Comparison of ENCODE assay signal across 21 cellular contexts in genomic region chr4:142467086-142467485, GRCh38.
DNase-seq lines count a peak whose midpoint lies in the region; ATAC-seq, FAIRE-seq and TF ChIP-seq lines count a peak whose summit lies in the region.
"Had no signal": no experiment of that assay in that cellular context is flagged by ENCODE, and none has a peak within 500 bp of the region (broad histone marks: within the 10 kb centered on the region; RNA-seq: fewer than 3 reads in every experiment).

No MANE protein-coding gene starts in this region.

- H3K9me3 Mint-ChIP-seq in Calu3 (ENCODE audit: low read depth, unreplicated experiment) = peaks cover 2% of the 10 kb centered on the region
- peaks cover 0 to 8% (median 3%) of the 10 kb centered on the region in 11 donors for H3K9me3 Mint-ChIP-seq in naive thymus-derived CD4-positive, alpha-beta T cell
- no peaks in the 10 kb centered on the region for H3K9me3 Mint-ChIP-seq in stimulated activated memory B cell treated with anti-CD40 and anti-IgM and Interleukin-4, amounts not matched to agents 10 μg/mL and 1 μg/mL and 100 μg/mL, for 72 hours
- H3K9me3 Mint-ChIP-seq in nephron progenitor cell = peaks cover 8% of the 10 kb centered on the region

- intact Hi-C loops in Calu3 (cut with micrococcal nuclease; ENCODE audit: unreplicated experiment) (no loop called here), GM12878 (cut with micrococcal nuclease; ENCODE audit: unreplicated experiment) (no loop called here), cardiac septum (cut with DNase I) (no loop called here)
- intact Hi-C loops in naive thymus-derived CD4-positive, alpha-beta T cell (cut with micrococcal nuclease) = no loop called here

- H2AFZ ChIP-seq in GM12878 (ENCODE audit: control insufficient read depth, low read depth, low read length) = no peak overlapping the region
- H2AFZ ChIP-seq: GM23248 had no signal

- SMC1A ChIA-PET in GM12878 (lab: Charles Lee; ENCODE audit: uncharacterized antibody, unreplicated experiment) = interaction anchor here (0.9 to 3.0 kb wide), 2 partner anchors 12 kb away, joined by 3 to 17 read pairs; no protein-coding TSS in a partner anchor

- TF ChIP-seq CTCF in Calu3 (IDR thresholded peaks at IDR 0.05; ENCODE audit: unreplicated experiment) (no peak), GM12878 (IDR thresholded peaks at IDR 0.05 in 2 of 3, conservative IDR thresholded peaks at IDR 0.05 in 1 of 3; ENCODE audit: control insufficient read depth in 2 of 3, extremely low read depth in 1 of 3, insufficient read depth in 1 of 3, low read depth in 3 of 3, low read length in 3 of 3) (no peak), nephron progenitor cell (IDR thresholded peaks at IDR 0.05) (no peak)

- no peak overlapping the region for H3K9ac ChIP-seq in GM12878 (ENCODE audit: control insufficient read depth, insufficient read depth, low read length)
- H3K9ac ChIP-seq: BLaER1, GM23248 had no signal

- H3K4me2 ChIP-seq in GM12878 (ENCODE audit: control insufficient read depth, insufficient read depth) = no peak overlapping the region
- H3K4me2 ChIP-seq: BLaER1 had no signal

- CTCF ChIA-PET in Calu3 (lab: Charles Lee) (no interaction called here), GM12878 (lab: Yijun Ruan, JAX) (interaction anchor here (1.4 to 2.1 kb wide), 2 partner anchors 14 to 30 kb away, joined by 3 to 7 read pairs; no protein-coding TSS in a partner anchor)
- CTCF ChIA-PET in naive thymus-derived CD4-positive, alpha-beta T cell (lab: Charles Lee) = interaction anchor here (0.5 to 2.0 kb wide), 2 partner anchors 11 to 116 kb away, joined by 3 to 4 read pairs; no protein-coding TSS in a partner anchor

- no peaks in the 10 kb centered on the region for H3K9me3 ChIP-seq in GM12878 (replicated peaks; ENCODE audit: control insufficient read depth, insufficient read depth, low read length)
- no peaks in the 10 kb centered on the region for H3K9me3 ChIP-seq in naive thymus-derived CD4-positive, alpha-beta T cell (ENCODE audit: control insufficient read depth in 2 of 3, low read length in 3 of 3)
- H3K9me3 ChIP-seq: BLaER1 had no signal

- WGBS in GM12878 (ENCODE audit: insufficient coverage, insufficient replicate concordance, low lambda C conversion rate, missing lambda C conversion rate) = 21% methylated on average over 4 of the region's 4 CpGs

- in situ Hi-C loops in GM12878 (cut with MboI) = no loop called here

- H4K20me1 ChIP-seq in GM12878 (ENCODE audit: control insufficient read depth, insufficient read depth) = no peaks in the 10 kb centered on the region
- H4K20me1 ChIP-seq: BLaER1 had no signal

- no peak for TF ChIP-seq RAD21 in GM12878 (IDR thresholded peaks at IDR 0.05; ENCODE audit: insufficient read depth, low read depth, low read length)

- H3K36me3 Mint-ChIP-seq in Calu3 (ENCODE audit: insufficient read depth, unreplicated experiment) = peaks cover 46% of the 10 kb centered on the region
- peaks cover 0 to 15% (median 7%) of the 10 kb centered on the region in 5 donors for H3K36me3 Mint-ChIP-seq in naive thymus-derived CD4-positive, alpha-beta T cell
- no peaks in the 10 kb centered on the region for H3K36me3 Mint-ChIP-seq in stimulated activated memory B cell treated with anti-CD40 and anti-IgM and Interleukin-4, amounts not matched to agents 10 μg/mL and 1 μg/mL and 100 μg/mL, for 72 hours
- peaks cover 7% of the 10 kb centered on the region for H3K36me3 Mint-ChIP-seq in nephron progenitor cell (ENCODE audit: low read depth)
- H3K36me3 Mint-ChIP-seq: CD8-positive, alpha-beta T cell had no signal

- ATAC-seq in GM12878 = peak; percentile 41
- ATAC-seq in naive thymus-derived CD4-positive, alpha-beta T cell = peak; percentile 66
- peak; percentile 41 for ATAC-seq in stimulated activated memory B cell treated with anti-CD40 and anti-IgM and Interleukin-4, amounts not matched to agents 10 μg/mL and 1 μg/mL and 100 μg/mL, for 72 hours
- ATAC-seq: CD8-positive, alpha-beta T cell had no signal

- H3K27ac ChIP-seq in GM12878 (ENCODE audit: control insufficient read depth, insufficient read depth) = no peak overlapping the region
- no peak overlapping the region for H3K27ac ChIP-seq in naive thymus-derived CD4-positive, alpha-beta T cell (ENCODE audit: low read depth, low read length)
- H3K27ac ChIP-seq: BLaER1, C4-2B, GM23248 had no signal

- no peak for TF ChIP-seq EP300 in GM12878 (IDR thresholded peaks at IDR 0.05; ENCODE audit: borderline replicate concordance in 1 of 2, control insufficient read depth in 1 of 2, low read depth in 2 of 2, low read length in 2 of 2)

- H3K4me1 ChIP-seq in GM12878 (ENCODE audit: control insufficient read depth, insufficient read depth, low read length) = no peaks in the 10 kb centered on the region
- no peaks in the 10 kb centered on the region for H3K4me1 ChIP-seq in naive thymus-derived CD4-positive, alpha-beta T cell (ENCODE audit: control insufficient read depth in 2 of 2, insufficient read depth in 2 of 2, low read length in 2 of 2)
- H3K4me1 ChIP-seq: BLaER1 had no signal

- no peak overlapping the region for H3K4me3 ChIP-seq in GM12878
- H3K4me3 ChIP-seq in naive thymus-derived CD4-positive, alpha-beta T cell (ENCODE audit: low read length) = no peak overlapping the region
- H3K4me3 ChIP-seq: BLaER1, GM23248 had no signal

- DNase-seq in Calu3 = no peak
- no peak for DNase-seq in GM12878 (ENCODE audit: low read depth, low spot score)
- no peak for DNase-seq in naive thymus-derived CD4-positive, alpha-beta T cell
- DNase-seq in nephron progenitor cell = no peak
- DNase-seq in cardiac septum (ENCODE audit: low spot score) = no peak
- DNase-seq in iPS-NIHi11 (ENCODE audit: low spot score) = no peak
- DNase-seq: CD4-positive, CD25-positive, alpha-beta regulatory T cell; CD8-positive, alpha-beta T cell; DMS53; DMS79 treated with DMSO at 0.1 percent for 48 hours; GF-D8; GM23248; H7; HCEC 1CT had no signal

- H3K27ac Mint-ChIP-seq in Calu3 (ENCODE audit: unreplicated experiment) = peak overlapping the region; percentile 41
- H3K27ac Mint-ChIP-seq in naive thymus-derived CD4-positive, alpha-beta T cell = no peak overlapping the region
- no peak overlapping the region for H3K27ac Mint-ChIP-seq in stimulated activated memory B cell treated with anti-CD40 and anti-IgM and Interleukin-4, amounts not matched to agents 10 μg/mL and 1 μg/mL and 100 μg/mL, for 72 hours
- no peak overlapping the region for H3K27ac Mint-ChIP-seq in nephron progenitor cell
- H3K27ac Mint-ChIP-seq: B cell; CD8-positive, alpha-beta T cell had no signal

- RAD21 ChIA-PET in GM12878 (lab: Charles Lee; ENCODE audit: unreplicated experiment) = interaction anchor here (1.6 kb wide), 1 partner anchor 111 kb away, joined by 3 read pairs; no protein-coding TSS in a partner anchor

- no peaks in the 10 kb centered on the region for H3K27me3 Mint-ChIP-seq in Calu3 (ENCODE audit: unreplicated experiment)
- no peaks in the 10 kb centered on the region for H3K27me3 Mint-ChIP-seq in naive thymus-derived CD4-positive, alpha-beta T cell
- no peaks in the 10 kb centered on the region for H3K27me3 Mint-ChIP-seq in stimulated activated memory B cell treated with anti-CD40 and anti-IgM and Interleukin-4, amounts not matched to agents 10 μg/mL and 1 μg/mL and 100 μg/mL, for 72 hours
- H3K27me3 Mint-ChIP-seq in nephron progenitor cell (ENCODE audit: low read depth, poor library complexity) = no peaks in the 10 kb centered on the region
- H3K27me3 Mint-ChIP-seq: B cell; CD4-positive, CD25-positive, alpha-beta regulatory T cell had no signal

- BruUV-seq in Calu3 (replicated peaks; lab: Mats Ljungman, UMichigan) = no TSS peak
- no TSS peak for BruUV-seq in GM12878 (replicated peaks; lab: Mats Ljungman, UMichigan)

- peaks cover 10% of the 10 kb centered on the region for H3K4me1 Mint-ChIP-seq in Calu3 (ENCODE audit: low read depth, unreplicated experiment)
- H3K4me1 Mint-ChIP-seq in naive thymus-derived CD4-positive, alpha-beta T cell = peaks cover 0 to 12% (median 3%) of the 10 kb centered on the region in 7 donors
- no peaks in the 10 kb centered on the region for H3K4me1 Mint-ChIP-seq in stimulated activated memory B cell treated with anti-CD40 and anti-IgM and Interleukin-4, amounts not matched to agents 10 μg/mL and 1 μg/mL and 100 μg/mL, for 72 hours
- peaks cover 56% of the 10 kb centered on the region for H3K4me1 Mint-ChIP-seq in nephron progenitor cell
- H3K4me1 Mint-ChIP-seq: B cell had no signal

- no peaks in the 10 kb centered on the region for H3K27me3 ChIP-seq in GM12878 (replicated peaks in 1 of 2; ENCODE audit: control insufficient read depth in 2 of 2, insufficient read depth in 2 of 2, low read length in 1 of 2)
- H3K27me3 ChIP-seq in naive thymus-derived CD4-positive, alpha-beta T cell (ENCODE audit: control insufficient read depth in 2 of 2, insufficient read depth in 2 of 2, low read length in 2 of 2) = no peaks in the 10 kb centered on the region
- H3K27me3 ChIP-seq: BLaER1 had no signal

- TF ChIP-seq POLR2A in GM12878 (IDR thresholded peaks at IDR 0.05; ENCODE audit: low read depth, low read length) = no peak

- no peak for FAIRE-seq in GM12878 (lab: Jason Lieb, UNC)
- FAIRE-seq: GM12892, GM19239, H1 had no signal

- no peaks in the 10 kb centered on the region for H3K79me2 ChIP-seq in GM12878 (ENCODE audit: control insufficient read depth, insufficient read depth, low read length)

- H3K36me3 ChIP-seq in GM12878 (ENCODE audit: control insufficient read depth in 2 of 2, insufficient read depth in 2 of 2, low read length in 1 of 2) = no peaks in the 10 kb centered on the region
- no peaks in the 10 kb centered on the region for H3K36me3 ChIP-seq in naive thymus-derived CD4-positive, alpha-beta T cell (ENCODE audit: control insufficient read depth in 2 of 3, insufficient read depth in 3 of 3, low read length in 3 of 3)
- H3K36me3 ChIP-seq: BLaER1 had no signal

- POLR2A ChIA-PET in GM12878 (lab: Charles Lee) = no interaction called here
- POLR2A ChIA-PET in naive thymus-derived CD4-positive, alpha-beta T cell (lab: Charles Lee) = interaction anchor here (0.9 kb wide), 1 partner anchor 9 kb away, joined by 4 read pairs; no protein-coding TSS in a partner anchor

- no peak overlapping the region for H3K4me3 Mint-ChIP-seq in Calu3 (ENCODE audit: low read depth, unreplicated experiment)
- H3K4me3 Mint-ChIP-seq in naive thymus-derived CD4-positive, alpha-beta T cell = no peak overlapping the region
- H3K4me3 Mint-ChIP-seq in stimulated activated memory B cell treated with anti-CD40 and anti-IgM and Interleukin-4, amounts not matched to agents 10 μg/mL and 1 μg/mL and 100 μg/mL, for 72 hours = no peak overlapping the region
- no peak overlapping the region for H3K4me3 Mint-ChIP-seq in nephron progenitor cell
- H3K4me3 Mint-ChIP-seq: B cell; CD8-positive, alpha-beta T cell had no signal

TF ChIP-seq in GM12878, 131 proteins besides CTCF, POLR2A, EP300 and RAD21 (continues in another document):
- TF ChIP-seq ZZZ3 (IDR thresholded peaks at IDR 0.05; ENCODE audit: control insufficient read depth, insufficient read length, low read depth) (no peak), SIN3A (IDR thresholded peaks at IDR 0.05; ENCODE audit: low read depth, low read length) (no peak), PAX5 (IDR thresholded peaks at IDR 0.05; ENCODE audit: borderline replicate concordance, low read depth, low read length) (no peak), PAX8 (IDR thresholded peaks at IDR 0.05) (no peak), MYB (IDR thresholded peaks at IDR 0.05; ENCODE audit: borderline replicate concordance, low read depth, low read length) (no peak), KDM1A (IDR thresholded peaks at IDR 0.05; ENCODE audit: borderline replicate concordance) (no peak)
